10 cellular contexts compared by ENCODE assay signal in the genomic region with DNA sequence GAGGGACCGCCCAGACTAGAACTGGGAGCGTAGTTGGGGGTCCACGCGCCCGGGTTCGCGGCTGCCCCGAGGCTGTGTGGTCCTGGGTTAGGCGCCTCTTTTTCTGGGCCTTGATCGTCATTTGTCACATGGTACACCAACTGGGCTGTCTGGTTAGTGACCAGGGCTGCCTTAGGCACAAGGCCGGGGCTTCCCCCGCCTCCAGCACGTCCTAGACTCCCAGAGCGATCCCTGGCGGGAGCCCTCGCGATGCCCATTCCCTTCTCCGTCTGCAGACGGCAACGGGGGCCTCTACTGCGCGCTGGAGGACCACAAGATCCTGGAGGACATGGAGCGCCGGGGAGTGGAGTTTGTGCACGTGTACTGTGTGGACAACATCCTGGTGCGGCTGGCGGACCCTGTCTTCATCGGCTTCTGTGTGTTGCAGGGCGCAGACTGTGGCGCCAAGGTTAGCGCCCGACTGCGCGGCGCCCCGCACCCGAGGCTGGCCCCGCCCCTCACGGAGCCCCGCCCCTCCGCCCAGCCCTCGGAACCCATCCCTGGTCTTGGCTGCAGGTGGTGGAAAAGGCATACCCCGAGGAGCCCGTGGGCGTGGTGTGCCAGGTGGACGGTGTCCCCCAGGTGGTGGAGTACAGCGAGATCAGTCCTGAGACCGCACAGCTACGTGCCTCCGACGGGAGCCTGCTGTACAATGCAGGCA. TPM values are rescaled to one million over a fixed set of nuclear protein-coding genes. Genes with fewer than 3 reads are reported as not detected.
A peak's percentile ranks its signal among the peaks of the same experiment; 100 is the strongest.
DNase-seq lines count a peak whose midpoint lies in the region; ATAC-seq, FAIRE-seq and TF ChIP-seq lines count a peak whose summit lies in the region.
"Had no signal": no experiment of that assay in that cellular context is flagged by ENCODE, and none has a peak within 500 bp of the region (broad histone marks: within the 10 kb centered on the region; RNA-seq: fewer than 3 reads in every experiment).

No MANE protein-coding gene starts in this region.

- 87% methylated on average over 18 of the region's 51 CpGs for WGBS in SK-N-SH (ENCODE audit: low lambda C conversion rate)

- H3K9me3 ChIP-seq in SK-N-SH (no peaks in the 10 kb centered on the region), iPS-18c (ENCODE audit: control insufficient read depth, insufficient read depth, low read length) (no peaks in the 10 kb centered on the region)

- H3K36me3 Mint-ChIP-seq in activated B cell treated with CpG ODN at 0.5 μM for 24 hours (ENCODE audit: low read depth) = peaks cover 18% of the 10 kb centered on the region
- peaks cover 12% of the 10 kb centered on the region for H3K36me3 Mint-ChIP-seq in stimulated activated memory B cell treated with anti-CD40 and anti-IgM and Interleukin-4, amounts not matched to agents 10 μg/mL and 1 μg/mL and 100 μg/mL, for 72 hours

- ATAC-seq in SK-N-SH treated with all-trans-retinoic acid at 6 μM for 48 hours = no peak
- no peak for ATAC-seq in activated B cell treated with CpG ODN at 0.5 μM for 24 hours (ENCODE audit: low read depth)
- no peak for ATAC-seq in stimulated activated memory B cell treated with anti-CD40 and anti-IgM and Interleukin-4, amounts not matched to agents 10 μg/mL and 1 μg/mL and 100 μg/mL, for 72 hours
- no peak for ATAC-seq in HG03039 (IDR thresholded peaks at IDR 0.05; ENCODE audit: unreplicated experiment)
- no peak for ATAC-seq in HG03095 (IDR thresholded peaks at IDR 0.05; ENCODE audit: unreplicated experiment)

- H2AFZ ChIP-seq in SK-N-SH (ENCODE audit: low read depth) = no peak overlapping the region

- no peak for DNase-seq in SK-N-SH
- no peak for DNase-seq in activated B cell treated with CpG ODN at 0.5 μM for 24 hours
- no peak for DNase-seq in D721Med (ENCODE audit: insufficient read length, low spot score)

- H3K27ac Mint-ChIP-seq in activated B cell treated with CpG ODN at 0.5 μM for 24 hours = no peak overlapping the region
- H3K27ac Mint-ChIP-seq in stimulated activated memory B cell treated with anti-CD40 and anti-IgM and Interleukin-4, amounts not matched to agents 10 μg/mL and 1 μg/mL and 100 μg/mL, for 72 hours = no peak overlapping the region

- H3K79me2 ChIP-seq in SK-N-SH (ENCODE audit: insufficient read depth) = no peaks in the 10 kb centered on the region

- H3K4me1 Mint-ChIP-seq in activated B cell treated with CpG ODN at 0.5 μM for 24 hours = peaks cover 37% of the 10 kb centered on the region
- peaks cover 36% of the 10 kb centered on the region for H3K4me1 Mint-ChIP-seq in stimulated activated memory B cell treated with anti-CD40 and anti-IgM and Interleukin-4, amounts not matched to agents 10 μg/mL and 1 μg/mL and 100 μg/mL, for 72 hours

- intact Hi-C loops in activated B cell treated with CpG ODN at 0.5 μM for 24 hours (cut with micrococcal nuclease) = no loop called here

- no peak for FAIRE-seq in D721Med (lab: Jason Lieb, UNC)

- peaks cover 18% of the 10 kb centered on the region for H3F3A ChIP-seq in SK-N-SH (replicated peaks; ENCODE audit: insufficient read depth)

- POLR2A ChIA-PET in SK-N-SH (lab: Yijun Ruan, JAX) = interaction anchor here (0.6 kb wide), 1 partner anchor 54 kb away, joined by 3 read pairs; no protein-coding TSS in a partner anchor
- POLR2A ChIA-PET in activated B cell treated with CpG ODN at 0.5 μM for 24 hours (lab: Charles Lee) = interaction anchor here (2.3 kb wide), 1 partner anchor 7 kb away, joined by 21 read pairs; the partner anchor contains the start of gene MAN1B1

- H3K27me3 Mint-ChIP-seq in activated B cell treated with CpG ODN at 0.5 μM for 24 hours = no peaks in the 10 kb centered on the region
- H3K27me3 Mint-ChIP-seq in stimulated activated memory B cell treated with anti-CD40 and anti-IgM and Interleukin-4, amounts not matched to agents 10 μg/mL and 1 μg/mL and 100 μg/mL, for 72 hours = no peaks in the 10 kb centered on the region

- 0 out of 2 replicates have a peak overlapping the region, but pooled peaks have one; percentile 87 for H3K4me2 ChIP-seq in SK-N-SH

- CTCF ChIA-PET in SK-N-SH (lab: Yijun Ruan, JAX) = interaction anchor here (0.9 to 2.9 kb wide), 6 partner anchors 8 to 148 kb away, joined by 3 to 18 read pairs (median 6); partner anchors contain the start of genes ABCA2, NPDC1, RNF224 and SAPCD2
- CTCF ChIA-PET in activated B cell treated with CpG ODN at 0.5 μM for 24 hours (lab: Charles Lee) = no interaction called here

- no peaks in the 10 kb centered on the region for H4K20me1 ChIP-seq in SK-N-SH (ENCODE audit: insufficient read depth)

- H3K4me3 ChIP-seq in SK-N-SH (ENCODE audit: low read depth in 2 of 2, low read length in 1 of 2) = no peak overlapping the region; a peak in 1 of 4 replicates
- H3K4me3 ChIP-seq in iPS-18c (ENCODE audit: insufficient read depth, low read depth, low read length) = peak overlapping the region; percentile 52

- H3K27me3 ChIP-seq in SK-N-SH (ENCODE audit: insufficient read depth) = no peaks in the 10 kb centered on the region

- TF ChIP-seq CTCF in SK-N-SH (IDR thresholded peaks at IDR 0.05) (no peak), activated B cell treated with CpG ODN at 0.5 μM for 24 hours (IDR thresholded peaks at IDR 0.05) (no peak), D721Med (IDR thresholded peaks at IDR 0.05; ENCODE audit: insufficient read depth, missing control alignments) (no peak)

- H3K9me3 Mint-ChIP-seq in activated B cell treated with CpG ODN at 0.5 μM for 24 hours = no peaks in the 10 kb centered on the region
- no peaks in the 10 kb centered on the region for H3K9me3 Mint-ChIP-seq in stimulated activated memory B cell treated with anti-CD40 and anti-IgM and Interleukin-4, amounts not matched to agents 10 μg/mL and 1 μg/mL and 100 μg/mL, for 72 hours

- H3K9ac ChIP-seq in SK-N-SH = no peak overlapping the region

- H3K4me1 ChIP-seq in SK-N-SH (ENCODE audit: control insufficient read depth in 1 of 2, insufficient read depth in 2 of 2, low read depth in 1 of 2, low read length in 1 of 2) = peaks cover 4 to 9% of the 10 kb centered on the region in 2 experiments; a peak in 2 of 4 replicates

- peaks cover 3 to 8% of the 10 kb centered on the region in 2 experiments for H3K36me3 ChIP-seq in SK-N-SH (replicated peaks in 1 of 2; ENCODE audit: control insufficient read depth in 1 of 2, insufficient read depth in 2 of 2, low read length in 1 of 2)

- TF ChIP-seq RAD21 in SK-N-SH (IDR thresholded peaks at IDR 0.05; ENCODE audit: low read length) = no peak

- H3K27ac ChIP-seq in SK-N-SH (ENCODE audit: low read depth in 2 of 2, low read length in 1 of 2) = no peak overlapping the region

- H3K9me2 ChIP-seq in SK-N-SH = no peaks in the 10 kb centered on the region

- no peak for TF ChIP-seq EP300 in SK-N-SH (IDR thresholded peaks at IDR 0.05; ENCODE audit: borderline replicate concordance in 1 of 2, low read depth in 1 of 2, low read length in 1 of 2)

- H3K4me3 Mint-ChIP-seq in activated B cell treated with CpG ODN at 0.5 μM for 24 hours = peak overlapping the region; percentile 78
- H3K4me3 Mint-ChIP-seq in stimulated activated memory B cell treated with anti-CD40 and anti-IgM and Interleukin-4, amounts not matched to agents 10 μg/mL and 1 μg/mL and 100 μg/mL, for 72 hours = peak overlapping the region; percentile 80

TF ChIP-seq in SK-N-SH, 30 proteins besides CTCF, POLR2A, EP300 and RAD21 (continues in another document):
- TF ChIP-seq CHD2 (IDR thresholded peaks at IDR 0.05; ENCODE audit: low read length, partially characterized antibody) (no peak), FOXJ3 (CRISPR knock-in tag; IDR thresholded peaks at IDR 0.05) (no peak), TCF12 (IDR thresholded peaks at IDR 0.05) (no peak)
- TF ChIP-seq, protein P1, sequence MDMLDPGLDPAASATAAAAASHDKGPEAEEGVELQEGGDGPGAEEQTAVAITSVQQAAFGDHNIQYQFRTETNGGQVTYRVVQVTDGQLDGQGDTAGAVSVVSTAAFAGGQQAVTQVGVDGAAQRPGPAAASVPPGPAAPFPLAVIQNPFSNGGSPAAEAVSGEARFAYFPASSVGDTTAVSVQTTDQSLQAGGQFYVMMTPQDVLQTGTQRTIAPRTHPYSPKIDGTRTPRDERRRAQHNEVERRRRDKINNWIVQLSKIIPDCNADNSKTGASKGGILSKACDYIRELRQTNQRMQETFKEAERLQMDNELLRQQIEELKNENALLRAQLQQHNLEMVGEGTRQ (IDR thresholded peaks at IDR 0.05; ENCODE audit: borderline replicate concordance, low read depth, low read length) = no peak

TF ChIP-seq in SK-N-SH treated with all-trans-retinoic acid at 6 μM for 48 hours, 23 proteins besides CTCF, POLR2A, EP300 and RAD21 (continues in another document):
- no peak for TF ChIP-seq OSR1 (CRISPR knock-in tag; IDR thresholded peaks at IDR 0.05)
- no peak for TF ChIP-seq PPARA (CRISPR knock-in tag; IDR thresholded peaks at IDR 0.05; ENCODE audit: borderline replicate concordance)
- no peak for TF ChIP-seq ARNTL (CRISPR knock-in tag; IDR thresholded peaks at IDR 0.05; ENCODE audit: borderline replicate concordance, low read depth)
- no peak for TF ChIP-seq ZC3H10 (CRISPR knock-in tag; IDR thresholded peaks at IDR 0.05)
- TF ChIP-seq SNAI2 (CRISPR knock-in tag; IDR thresholded peaks at IDR 0.05) = no peak

RNA-seq across cellular contexts. Expression of gene UAP1L1, which starts 1.5 kb away (rescaled TPM):
- 3.2 and 5.6 TPM in 2 replicates for polyA plus RNA-seq in SK-N-SH (2012; rRNA removed)
- polyA plus RNA-seq in SK-N-SH (2012; cell fraction: cytosol; rRNA removed) = 1.5 and 2.3 TPM in 2 replicates
- 21.7 and 23.8 TPM in 2 replicates for polyA plus RNA-seq in SK-N-SH (2012; cell fraction: nucleus; rRNA removed)
- 13.4 and 17.2 TPM in 2 replicates for total RNA-seq in activated B cell treated with CpG ODN at 0.5 μM for 24 hours

RNA-seq across cellular contexts. Expression of gene MAN1B1, which starts 7.9 kb away (rescaled TPM):
- polyA plus RNA-seq in SK-N-SH (2012; rRNA removed) = 57.8 and 61.9 TPM in 2 replicates
- 27.1 and 44.0 TPM in 2 replicates for polyA plus RNA-seq in SK-N-SH (2012; cell fraction: cytosol; rRNA removed)
- 115 and 121 TPM in 2 replicates for polyA plus RNA-seq in SK-N-SH (2012; cell fraction: nucleus; rRNA removed)
- 33.6 and 37.7 TPM in 2 replicates for total RNA-seq in activated B cell treated with CpG ODN at 0.5 μM for 24 hours

RNA-seq across cellular contexts. Expression of gene SAPCD2, which starts 8.5 kb away (rescaled TPM):
- 4.6 and 6.0 TPM in 2 replicates for polyA plus RNA-seq in SK-N-SH (2012; rRNA removed)
- 2.1 and 5.0 TPM in 2 replicates for polyA plus RNA-seq in SK-N-SH (2012; cell fraction: cytosol; rRNA removed)
- polyA plus RNA-seq in SK-N-SH (2012; cell fraction: nucleus; rRNA removed) = 6.3 and 7.3 TPM in 2 replicates
- 0.80 and 0.81 TPM in 2 replicates for total RNA-seq in activated B cell treated with CpG ODN at 0.5 μM for 24 hours

RNA-seq across cellular contexts. Expression of gene ENTPD2, which starts 25.0 kb away (rescaled TPM):
- polyA plus RNA-seq in SK-N-SH (2012; rRNA removed) = not detected in 2 replicates
- polyA plus RNA-seq in SK-N-SH (2012; cell fraction: cytosol; rRNA removed) = not detected in 2 replicates
- polyA plus RNA-seq in SK-N-SH (2012; cell fraction: nucleus; rRNA removed) = 0.02 TPM in 1 of 2 replicates, not detected in the other
- not detected in 2 replicates for total RNA-seq in activated B cell treated with CpG ODN at 0.5 μM for 24 hours
- total RNA-seq: A172; T-helper 1 cell treated with Interleukin-12 subunit alpha and Interleukin-12 subunit beta and Interleukin-4 antibody, amounts not matched to agents 30 ng/mL and 1 ng/mL, for 36 hours had no signal

RNA-seq across cellular contexts. Expression of gene NPDC1, which starts 32.9 kb away (rescaled TPM):
- 47.4 and 48.1 TPM in 2 replicates for polyA plus RNA-seq in SK-N-SH (2012; rRNA removed)
- 17.2 and 29.3 TPM in 2 replicates for polyA plus RNA-seq in SK-N-SH (2012; cell fraction: cytosol; rRNA removed)
- polyA plus RNA-seq in SK-N-SH (2012; cell fraction: nucleus; rRNA removed) = 364 and 553 TPM in 2 replicates
- total RNA-seq in activated B cell treated with CpG ODN at 0.5 μM for 24 hours = 0.18 TPM in 1 of 2 replicates, not detected in the other
